In genomic region chr6:26031595-26032386, GRCh38 we compare ENCODE assay signal across 8 cellular contexts. TPM values are rescaled to one million over a fixed set of nuclear protein-coding genes. Genes with fewer than 3 reads are reported as not detected.
DNase-seq lines count a peak whose midpoint lies in the region; ATAC-seq and TF ChIP-seq lines count a peak whose summit lies in the region.

No MANE protein-coding gene starts in this region.

- peak overlapping the region; percentile 96 for H3K27ac ChIP-seq in ectodermal cell (ENCODE audit: insufficient read depth, low read depth, low read length, poor library complexity, severe bottlenecking)

- POLR2A ChIA-PET in activated CD4-positive, alpha-beta memory T cell treated with anti-CD3 and anti-CD28 coated beads, Interleukin-2, amount 10 ng/mL, durations not matched to agents 7 days and 5 days (lab: Charles Lee): interaction anchor here (0.8 to 22.9 kb wide), 46 partner anchors 9 to 1862 kb away, joined by 3 to 2531 read pairs (median 14); partner anchors contain the start of genes RIPOR2 and TRIM38

- peaks cover 74% of the 10 kb centered on the region for H3K4me1 Mint-ChIP-seq in activated CD4-positive, alpha-beta memory T cell treated with anti-CD3 and anti-CD28 coated beads, Interleukin-2, amount 10 ng/mL, durations not matched to agents 7 days and 5 days

- intact Hi-C loops in lower leg skin (cut with DNase I; ENCODE audit: low total_unique reads): no loop called here

- no peak for TF ChIP-seq POLR2A in lower leg skin (IDR thresholded peaks at IDR 0.05)

- H3K4me3 ChIP-seq in ectodermal cell (ENCODE audit: insufficient read depth, low read depth, low read length): peak overlapping the region; percentile 79
- no peak overlapping the region for H3K4me3 ChIP-seq in lower leg skin (ENCODE audit: low read depth, poor library complexity, severe bottlenecking)

- no peaks in the 10 kb centered on the region for H3K36me3 ChIP-seq in ectodermal cell (ENCODE audit: control insufficient read depth, insufficient read depth, low read length)

- no peak for TF ChIP-seq CTCF in lower leg skin (IDR thresholded peaks at IDR 0.05)

- no peaks in the 10 kb centered on the region for H3K9me3 Mint-ChIP-seq in activated CD4-positive, alpha-beta memory T cell treated with anti-CD3 and anti-CD28 coated beads, Interleukin-2, amount 10 ng/mL, durations not matched to agents 7 days and 5 days

- CTCF ChIA-PET in activated CD4-positive, alpha-beta memory T cell treated with anti-CD3 and anti-CD28 coated beads, Interleukin-2, amount 10 ng/mL, durations not matched to agents 7 days and 5 days (lab: Charles Lee): interaction anchor here (0.9 to 5.2 kb wide), 12 partner anchors 10 to 219 kb away, joined by 3 to 72 read pairs (median 4); a partner anchor contains a TSS

- ATAC-seq in GM19463 (IDR thresholded peaks at IDR 0.05; ENCODE audit: unreplicated experiment): peak; percentile 50

- H3K4me3 Mint-ChIP-seq in activated CD4-positive, alpha-beta memory T cell treated with anti-CD3 and anti-CD28 coated beads, Interleukin-2, amount 10 ng/mL, durations not matched to agents 7 days and 5 days: peak overlapping the region; percentile 84

- H3K36me3 Mint-ChIP-seq in activated CD4-positive, alpha-beta memory T cell treated with anti-CD3 and anti-CD28 coated beads, Interleukin-2, amount 10 ng/mL, durations not matched to agents 7 days and 5 days (ENCODE audit: low read depth): peaks cover 11% of the 10 kb centered on the region

- H3K4me1 ChIP-seq in ectodermal cell (ENCODE audit: control insufficient read depth, insufficient read depth, low read length): peaks cover 39% of the 10 kb centered on the region

- peaks cover 4% of the 10 kb centered on the region for H3K27me3 Mint-ChIP-seq in activated CD4-positive, alpha-beta memory T cell treated with anti-CD3 and anti-CD28 coated beads, Interleukin-2, amount 10 ng/mL, durations not matched to agents 7 days and 5 days

- peak overlapping the region; percentile 100 for H3K27ac Mint-ChIP-seq in activated CD4-positive, alpha-beta memory T cell treated with anti-CD3 and anti-CD28 coated beads, Interleukin-2, amount 10 ng/mL, durations not matched to agents 7 days and 5 days

- H3K9me3 ChIP-seq in ectodermal cell (ENCODE audit: control insufficient read depth, low read length): no peaks in the 10 kb centered on the region

- H3K27me3 ChIP-seq in ectodermal cell (ENCODE audit: control insufficient read depth, insufficient read depth, low read length, poor library complexity, severe bottlenecking): no peaks in the 10 kb centered on the region

- WGBS in ectodermal cell, 2 experiments: 0% methylated on average over 44 of the region's 46 CpGs
- 2% methylated on average over 38 to 41 of the region's 46 CpGs for WGBS in lower leg skin, 2 donors

- peak; percentile 80 for DNase-seq in COLO668 (lab: John Stamatoyannopoulos, UW; ENCODE audit: unreplicated experiment)
- peak; percentile 89 for DNase-seq in HK-2 (ENCODE audit: unreplicated experiment)
- peak; percentile 100 for DNase-seq in NCI-H82 (lab: John Stamatoyannopoulos, UW)
- DNase-seq in activated CD4-positive, alpha-beta memory T cell treated with anti-CD3 and anti-CD28 coated beads, Interleukin-2, amount 10 ng/mL, durations not matched to agents 7 days and 5 days: peak; percentile 92
- peak; percentile 90 to 94 for DNase-seq in lower leg skin (ENCODE audit: low spot score in 2 of 2)
- peak; percentile 79 for DNase-seq in stimulated activated CD8-positive, alpha-beta memory T cell treated with anti-CD3 and anti-CD28 coated beads, Interleukin-12 subunit alpha, Interleukin-12 subunit beta, amount 100 ng/mL, for 1 hour (ENCODE audit: low read depth)

RNA-seq across cellular contexts. Expression of gene HFE, which starts 55.4 kb away (rescaled TPM):
- 1 to 10 TPM; 3.1 to 3.4 TPM for total RNA-seq in activated CD4-positive, alpha-beta memory T cell treated with anti-CD3 and anti-CD28 coated beads, Interleukin-2, amount 10 ng/mL, durations not matched to agents 7 days and 5 days
- polyA plus RNA-seq in ectodermal cell (2013, experiment 1 of 4): 0.78 TPM
- polyA plus RNA-seq in ectodermal cell (2013, experiment 2 of 4): 0.92 TPM
- polyA plus RNA-seq in ectodermal cell (2013, experiment 3 of 4): 0.85 TPM
- polyA plus RNA-seq in ectodermal cell (2013, experiment 4 of 4): 0.93 TPM
- total RNA-seq in lower leg skin: 1 to 10 TPM; 4.2 to 6.8 (median 5.5) TPM
